In the genomic region with DNA sequence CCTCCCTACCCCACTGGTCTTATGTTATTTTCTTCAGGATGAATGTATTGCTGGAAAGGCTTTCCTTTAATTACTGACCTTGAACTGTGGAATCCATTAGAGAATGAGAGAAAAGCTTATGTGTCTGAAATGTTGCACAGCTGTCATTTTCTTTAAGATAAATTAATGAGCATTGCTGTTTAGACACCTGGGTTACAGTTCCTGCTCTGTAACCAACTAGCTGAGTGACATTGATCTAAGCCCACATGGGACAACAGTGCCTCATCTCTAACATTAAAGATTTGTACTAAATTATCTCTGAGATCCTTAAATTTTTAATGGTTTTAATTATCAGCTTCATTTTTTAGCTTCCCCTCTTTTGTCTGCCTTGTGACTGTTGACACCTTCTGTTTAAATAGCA, we compare ENCODE assay signal across 29 cellular contexts.
"Had no signal": no experiment of that assay in that cellular context is flagged by ENCODE, and none has a peak within 500 bp of the region (broad histone marks: within the 10 kb centered on the region; RNA-seq: fewer than 3 reads in every experiment).

No MANE protein-coding gene starts in this region.

- H3K9me3 ChIP-seq: ascending aorta, colonic mucosa, Peyer's patch, SJSA1, SK-N-SH had no signal

- DNase-seq: activated CD4-positive, alpha-beta T cell treated with anti-CD3 and anti-CD28 coated beads for 36 hours; activated CD4-positive, alpha-beta T cell treated with anti-CD3 and anti-CD28 coated beads, Interleukin-2, amount 10 ng/mL, durations not matched to agents 7 days and 5 days; activated CD4-positive, alpha-beta T cell treated with anti-CD3 and anti-CD28 coated beads, Interleukin-2, amount 50 U/mL, for 48 hours; activated CD8-positive, alpha-beta T cell treated with anti-CD3 and anti-CD28 coated beads, Interleukin-2, amount 10 ng/mL, durations not matched to agents 7 days and 5 days; activated gamma-delta T cell; activated naive CD4-positive, alpha-beta T cell treated with Interleukin-2 at 50 U/mL for 16 hours; activated naive CD8-positive, alpha-beta T cell treated with anti-CD3 and anti-CD28 coated beads, Interleukin-2, amount 10 ng/mL, durations not matched to agents 7 days and 5 days; activated T-cell treated with anti-CD3 and anti-CD28 coated beads, Interleukin-2, amount 50 U/mL, for 24 hours; amygdala; colonic mucosa; Karpas-422; KBM-7; NCI-H1105; NCI-H1436 treated with DMSO at 0.1 percent for 48 hours; NCI-H1930; NCI-H2081 treated with DMSO at 0.1 percent for 48 hours; NCI-H226; NCI-H446 treated with DMSO at 0.1 percent for 48 hours; NCI-H526; PC-3; Peyer's patch; RPMI8226; SHP77 treated with DMSO at 0.1 percent for 48 hours; SK-N-SH had no signal

- H3K27ac ChIP-seq: ascending aorta, cardiac muscle cell, colonic mucosa, Peyer's patch, SJSA1 had no signal

- H3K4me3 ChIP-seq: ascending aorta, cardiac muscle cell, colonic mucosa, Peyer's patch, SJSA1 had no signal

- H3K27me3 ChIP-seq: ascending aorta, cardiac muscle cell, colonic mucosa, Peyer's patch, SJSA1 had no signal

- H3K36me3 ChIP-seq: ascending aorta, cardiac muscle cell, colonic mucosa, Peyer's patch, SJSA1 had no signal

- H3K4me1 ChIP-seq: ascending aorta, colonic mucosa, Peyer's patch, SJSA1 had no signal

- ATAC-seq: activated CD4-positive, alpha-beta T cell treated with anti-CD3 and anti-CD28 coated beads for 36 hours; activated CD4-positive, CD25-positive, alpha-beta regulatory T cell treated with anti-CD3 and anti-CD28 coated beads, Interleukin-2, amount 50 U/mL, for 24 hours; activated CD8-positive, alpha-beta T cell treated with anti-CD3 and anti-CD28 coated beads, Interleukin-2, amount 10 ng/mL, durations not matched to agents 7 days and 5 days; PC-3; WTC11 had no signal
